Comparison of ENCODE assay signal across 10 cellular contexts in the genomic region with DNA sequence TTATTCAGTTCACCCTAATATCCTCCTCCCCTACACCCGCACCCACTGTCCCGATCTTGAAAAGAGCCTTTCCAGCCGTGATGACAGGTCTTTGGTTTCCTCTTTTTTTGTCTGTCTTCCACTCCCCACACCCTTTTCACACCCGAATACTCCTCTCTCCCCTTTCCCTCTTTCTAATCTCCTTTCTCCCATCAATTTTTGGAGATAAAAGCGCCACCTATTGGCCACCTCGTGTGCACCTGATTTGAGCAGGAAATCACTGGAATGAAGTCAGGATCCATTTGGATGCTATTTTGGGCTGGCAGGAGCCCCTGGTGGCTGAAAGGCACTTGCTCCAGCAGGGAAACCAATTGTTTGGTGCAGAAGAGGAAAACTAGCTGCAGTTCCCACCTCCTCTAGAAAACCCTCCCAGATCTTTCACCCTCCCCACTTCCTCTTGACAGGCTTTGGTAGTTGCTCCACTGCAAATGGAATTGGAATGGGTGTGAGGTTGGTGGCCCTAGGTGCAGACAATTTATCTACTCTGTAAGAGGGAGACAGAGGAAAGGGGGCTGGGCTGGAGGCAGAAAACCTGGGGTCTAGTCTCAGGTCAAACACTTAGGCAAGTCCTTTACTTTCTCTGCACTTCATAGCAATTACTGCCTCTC. TPM values are rescaled to one million over a fixed set of nuclear protein-coding genes. Genes with fewer than 3 reads are reported as not detected.
DNase-seq lines count a peak whose midpoint lies in the region; ATAC-seq and TF ChIP-seq lines count a peak whose summit lies in the region.
"Had no signal": no experiment of that assay in that cellular context is flagged by ENCODE, and none has a peak within 500 bp of the region (broad histone marks: within the 10 kb centered on the region; RNA-seq: fewer than 3 reads in every experiment).

No MANE protein-coding gene starts in this region.

- peaks cover 94% of the 10 kb centered on the region for H3K27me3 ChIP-seq in GM23338 (ENCODE audit: insufficient read depth)
- H3K27me3 ChIP-seq in colonic mucosa, result no peaks in the 10 kb centered on the region
- H3K27me3 ChIP-seq in neural cell (ENCODE audit: insufficient read depth, low read depth, low read length), result peaks cover 67% of the 10 kb centered on the region

- peaks cover 14% of the 10 kb centered on the region for H3K4me1 Mint-ChIP-seq in GM23338

- H2AFZ ChIP-seq in GM23338, result no peak overlapping the region
- no peak overlapping the region for H2AFZ ChIP-seq in neural cell (ENCODE audit: low read depth, low read length)

- H3K9me2 ChIP-seq in GM23338 (ENCODE audit: insufficient read depth) (no peaks in the 10 kb centered on the region), neural cell (ENCODE audit: insufficient read depth, low read length) (no peaks in the 10 kb centered on the region)

- no peaks in the 10 kb centered on the region for H3K9me3 Mint-ChIP-seq in GM23338
- H3K9me3 Mint-ChIP-seq: stimulated activated naive CD8-positive, alpha-beta T cell treated with anti-CD3 and anti-CD28 coated beads, Interleukin-15, Interleukin-2, amounts not matched to agents 100 ng/mL and 50 ng/mL, for 24 hours had no signal

- H3K27ac ChIP-seq in GM23338 (ENCODE audit: low read depth) (no peak overlapping the region), colonic mucosa (no peak overlapping the region), neural cell (ENCODE audit: low read length) (no peak overlapping the region)

- TF ChIP-seq CTCF in GM23338 (conservative IDR thresholded peaks at IDR 0.05; ENCODE audit: low read depth in 2 of 2), result peak; percentile 88 to 99
- TF ChIP-seq CTCF in colonic mucosa (IDR thresholded peaks at IDR 0.05), result peak; percentile 64
- peak; percentile 66 for TF ChIP-seq CTCF in neural cell (IDR thresholded peaks at IDR 0.05; ENCODE audit: poor library complexity, severe bottlenecking)

- peak; percentile 22 for DNase-seq in Ammon's horn (ENCODE audit: low spot score)
- peak; percentile 95 for DNase-seq in GM23338 (ENCODE audit: low spot score)
- DNase-seq in NCI-H526 treated with DMSO at 0.1 percent for 48 hours (lab: John Stamatoyannopoulos, UW), result peak; percentile 25
- peak; percentile 42 for DNase-seq in colonic mucosa
- no peak for DNase-seq in activated T-cell treated with anti-CD3 and anti-CD28 coated beads, Interleukin-2, amount 50 U/mL, for 1 hour
- DNase-seq in putamen (ENCODE audit: low spot score), result no peak

- H3K27ac Mint-ChIP-seq in GM23338, result no peak overlapping the region
- H3K27ac Mint-ChIP-seq: stimulated activated naive CD8-positive, alpha-beta T cell treated with anti-CD3 and anti-CD28 coated beads, Interleukin-15, Interleukin-2, amounts not matched to agents 100 ng/mL and 50 ng/mL, for 24 hours had no signal

- H3K4me3 ChIP-seq in GM23338, result no peak overlapping the region
- H3K4me3 ChIP-seq in colonic mucosa, result no peak overlapping the region
- H3K4me3 ChIP-seq in neural cell (ENCODE audit: low read length), result no peak overlapping the region

- H3K36me3 Mint-ChIP-seq in GM23338 (ENCODE audit: low read depth), result no peaks in the 10 kb centered on the region

- no peaks in the 10 kb centered on the region for H3F3A ChIP-seq in GM23338 (replicated peaks; ENCODE audit: low read depth)
- no peaks in the 10 kb centered on the region for H3F3A ChIP-seq in neural cell (ENCODE audit: insufficient read depth, low read length, poor library complexity, severe bottlenecking)

- ATAC-seq in GM23338 (peak; percentile 98), HG03442 (IDR thresholded peaks at IDR 0.05; ENCODE audit: unreplicated experiment) (no peak)

- peak overlapping the region; percentile 8; the same call in 2 of the 3 replicates for H3K4me3 Mint-ChIP-seq in GM23338
- H3K4me3 Mint-ChIP-seq: stimulated activated naive CD8-positive, alpha-beta T cell treated with anti-CD3 and anti-CD28 coated beads, Interleukin-15, Interleukin-2, amounts not matched to agents 100 ng/mL and 50 ng/mL, for 24 hours had no signal

- H3K9me3 ChIP-seq in colonic mucosa (no peaks in the 10 kb centered on the region), neural cell (ENCODE audit: low read length) (no peaks in the 10 kb centered on the region)

- TF ChIP-seq RAD21 in neural cell (conservative IDR thresholded peaks at IDR 0.05), result peak; percentile 52

- TF ChIP-seq EP300 in neural cell (conservative IDR thresholded peaks at IDR 0.05; ENCODE audit: poor library complexity, severe bottlenecking), result no peak

- H3K79me2 ChIP-seq in GM23338 (replicated peaks; ENCODE audit: insufficient read depth), result no peaks in the 10 kb centered on the region
- no peaks in the 10 kb centered on the region for H3K79me2 ChIP-seq in neural cell (replicated peaks; ENCODE audit: insufficient read depth, low read length)

- H4K20me1 ChIP-seq in GM23338 (replicated peaks; ENCODE audit: insufficient read depth) (no peaks in the 10 kb centered on the region), neural cell (ENCODE audit: insufficient read depth) (no peaks in the 10 kb centered on the region)

- H3K27me3 Mint-ChIP-seq in GM23338 (ENCODE audit: insufficient read depth, low read depth, poor library complexity), result peaks cover 53% of the 10 kb centered on the region

- no peak overlapping the region for H3K9ac ChIP-seq in colonic mucosa (ENCODE audit: low read depth in 2 of 2, low read length in 2 of 2)
- H3K9ac ChIP-seq in neural cell (ENCODE audit: low read length), result no peak overlapping the region

- H3K4me2 ChIP-seq in GM23338, result no peak overlapping the region
- H3K4me2 ChIP-seq in neural cell (ENCODE audit: low read length), result no peak overlapping the region

- H3K4me1 ChIP-seq in GM23338 (ENCODE audit: insufficient read depth) (peaks cover 4% of the 10 kb centered on the region; the same call in 1 of the 2 replicates), colonic mucosa (no peaks in the 10 kb centered on the region)

- H3K36me3 ChIP-seq in GM23338 (ENCODE audit: insufficient read depth), result no peaks in the 10 kb centered on the region
- no peaks in the 10 kb centered on the region for H3K36me3 ChIP-seq in colonic mucosa
- H3K36me3 ChIP-seq in neural cell (ENCODE audit: insufficient read depth, low read length), result no peaks in the 10 kb centered on the region

- intact Hi-C loops in colonic mucosa (cut with DNase I), result loop anchor here (10.0 kb wide), 1 partner anchor 240 kb away; no protein-coding TSS in a partner anchor

TF ChIP-seq in GM23338, 12 proteins besides CTCF, POLR2A, EP300 and RAD21 (continues in another document):
- no peak for TF ChIP-seq JUNB (IDR thresholded peaks at IDR 0.05; ENCODE audit: unreplicated experiment)
- no peak for TF ChIP-seq ZNF331 (CRISPR knock-in tag; IDR thresholded peaks at IDR 0.05; ENCODE audit: low read depth)
- no peak for TF ChIP-seq EZH2 (IDR thresholded peaks at IDR 0.05; ENCODE audit: low read depth, unreplicated experiment)
- TF ChIP-seq NANOG (IDR thresholded peaks at IDR 0.05; ENCODE audit: borderline replicate concordance), result no peak
- no peak for TF ChIP-seq POLR2AphosphoS5 (IDR thresholded peaks at IDR 0.05; ENCODE audit: low read depth)

TF ChIP-seq in neural cell, 6 proteins besides CTCF, POLR2A, EP300 and RAD21:
- peak; percentile 35 for TF ChIP-seq SMC3 (conservative IDR thresholded peaks at IDR 0.05; ENCODE audit: poor library complexity)
- no peak for TF ChIP-seq TAF1 (IDR thresholded peaks at IDR 0.05; ENCODE audit: low read depth)

RNA-seq across cellular contexts. Expression of a gene that starts 8.4 kb away (rescaled TPM):
- not detected in 2 replicates for total RNA-seq in GM23338 (2014; rRNA removed; shearing (Covaris generic))
- polyA plus RNA-seq in GM23338 (2016; fragmentation: Nextera tagmentation; extraction: Ambion mirVana) (0.17 TPM in 1 of 2 replicates, not detected in the other), neural cell (0.18 TPM in 1 of 2 replicates, not detected in the other)
- under 1 TPM; 0.11 to 0.49 TPM for total RNA-seq in colonic mucosa
- polyA minus RNA-seq in neural cell, result 0.23 TPM in 1 of 2 replicates, not detected in the other
- polyA plus RNA-seq: esophagus had no signal

RNA-seq across cellular contexts. Expression of a gene that starts 13.4 kb away (rescaled TPM):
- 0.28 TPM in 1 of 2 replicates, not detected in the other for total RNA-seq in GM23338 (2014; rRNA removed; shearing (Covaris generic))
- polyA plus RNA-seq in GM23338 (2016; fragmentation: Nextera tagmentation; extraction: Ambion mirVana), result not detected in 2 replicates
- 10 to 100 TPM; 22.5 to 25.1 TPM for total RNA-seq in colonic mucosa
- 0.06 TPM in 1 of 2 replicates, not detected in the other for polyA plus RNA-seq in neural cell
- polyA minus RNA-seq in neural cell, result not detected in 2 replicates

Comparison
In these comparisons a context has a peak if more than half of its experiments do, and no peak if none do; other contexts are left out.
1. DNase-seq: peak in Ammon's horn (single experiment), GM23338 (single experiment), NCI-H526 treated with DMSO at 0.1 percent for 48 hours (single experiment) and colonic mucosa (single experiment); none in activated T-cell treated with anti-CD3 and anti-CD28 coated beads, Interleukin-2, amount 50 U/mL, for 1 hour (single experiment) and putamen (single experiment).
2. RNA of a gene that starts 13.4 kb away (total RNA-seq): 22.5 to 25.1 TPM in colonic mucosa; 0.28 TPM in GM23338; every median in the first group is over 10 times any median in the second.
3. Peak in every context shown above with its lines, with median percentiles within 50 percentile points of each other: CTCF ChIP-seq.